In genomic region chr13:111217661-111218060, GRCh38 we compare ENCODE assay signal across 19 cellular contexts.
A peak's percentile ranks its signal among the peaks of the same experiment; 100 is the strongest.
DNase-seq lines count a peak whose midpoint lies in the region; ATAC-seq and TF ChIP-seq lines count a peak whose summit lies in the region.
"Had no signal": no experiment of that assay in that cellular context is flagged by ENCODE, and none has a peak within 500 bp of the region (broad histone marks: within the 10 kb centered on the region; RNA-seq: fewer than 3 reads in every experiment).

No MANE protein-coding gene starts in this region.

- no peak overlapping the region for H3K27ac Mint-ChIP-seq in activated CD4-positive, alpha-beta T cell treated with anti-CD3 and anti-CD28 coated beads for 36 hours
- H3K27ac Mint-ChIP-seq: T-helper 2 cell treated with Interferon-gamma antibody and Interleukin-4, amounts not matched to agents 5 μg/mL and 100 μg/mL, for 36 hours had no signal

- ATAC-seq in heart right ventricle = peak in 7 of 8 donors; percentile 24 to 45 (median 38)
- no peak for ATAC-seq in Right ventricle myocardium inferior
- ATAC-seq in left lobe of liver = peak; percentile 83
- no peak for ATAC-seq in activated CD4-positive, alpha-beta T cell treated with anti-CD3 and anti-CD28 coated beads for 36 hours
- ATAC-seq: HCT116, natural killer cell had no signal

- peak overlapping the region in 9 of 10 donors; percentile 4 to 52 (median 29) for H3K27ac ChIP-seq in heart right ventricle
- H3K27ac ChIP-seq in skeletal muscle tissue (ENCODE audit: low read depth, low read length) = peak overlapping the region; percentile 15

- CTCF ChIA-PET in activated CD4-positive, alpha-beta T cell treated with anti-CD3 and anti-CD28 coated beads for 36 hours (lab: Charles Lee) = interaction anchor here (3.5 kb wide), 1 partner anchor 150 kb away, joined by 20 read pairs; no protein-coding TSS in a partner anchor

- H3K36me3 ChIP-seq in heart right ventricle = peaks cover 0 to 32% (median 0%) of the 10 kb centered on the region in 9 donors
- H3K36me3 ChIP-seq in skeletal muscle tissue (ENCODE audit: control insufficient read depth in 3 of 3, insufficient read depth in 3 of 3, low read length in 3 of 3) = no peaks in the 10 kb centered on the region

- no peak for DNase-seq in heart right ventricle
- DNase-seq in Right ventricle myocardium inferior (ENCODE audit: missing footprints) = no peak
- peak; percentile 85 for DNase-seq in left lobe of liver (ENCODE audit: low spot score)
- DNase-seq in NCI-H2227 treated with DMSO at 0.1 percent for 48 hours (lab: John Stamatoyannopoulos, UW) = no peak
- no peak for DNase-seq in HuH-7 (ENCODE audit: low spot score)
- no peak for DNase-seq in activated CD4-positive, alpha-beta T cell treated with anti-CD3 and anti-CD28 coated beads for 36 hours
- no peak for DNase-seq in stimulated activated CD4-positive, alpha-beta T cell treated with anti-CD3 and anti-CD28 coated beads, Interleukin-4, amount 100 ng/mL, for 4 hours
- DNase-seq: activated CD4-positive, CD25-positive, alpha-beta regulatory T cell treated with anti-CD3 and anti-CD28 coated beads, Interleukin-2, amount 50 U/mL, for 72 hours; activated naive CD4-positive, alpha-beta T cell treated with anti-CD3 and anti-CD28 coated beads, Interleukin-2, amount 50 U/mL, for 16 hours; CD8-positive, alpha-beta memory T cell; DND-41; effector CD8-positive, alpha-beta T cell; natural killer cell; NCI-H1436 treated with DMSO at 0.1 percent for 48 hours; stimulated activated CD4-positive, alpha-beta T cell treated with anti-CD3 and anti-CD28 coated beads, Interleukin-4, amount 100 ng/mL, for 1 hour; stimulated activated CD8-positive, alpha-beta memory T cell treated with anti-CD3 and anti-CD28 coated beads, Interleukin-4, amount 100 ng/mL, for 48 hours had no signal

- H3K9me3 ChIP-seq in heart right ventricle (no peaks in the 10 kb centered on the region), skeletal muscle tissue (ENCODE audit: control insufficient read depth in 3 of 3, low read length in 3 of 3) (no peaks in the 10 kb centered on the region)

- WGBS in heart right ventricle, 2 donors = 56 to 73% methylated on average over 13 of the region's 13 CpGs

- peak overlapping the region in 2 of 3 donors; percentile 35 to 69 for H3K9ac ChIP-seq in skeletal muscle tissue (ENCODE audit: low read depth in 1 of 3, low read length in 3 of 3)

- H3K9me3 Mint-ChIP-seq in activated CD4-positive, alpha-beta T cell treated with anti-CD3 and anti-CD28 coated beads for 36 hours (ENCODE audit: low read depth) = no peaks in the 10 kb centered on the region
- H3K9me3 Mint-ChIP-seq: CD8-positive, alpha-beta memory T cell; natural killer cell; T-helper 2 cell treated with Interferon-gamma antibody and Interleukin-4, amounts not matched to agents 5 μg/mL and 100 μg/mL, for 36 hours had no signal

- TF ChIP-seq CTCF in heart right ventricle (IDR thresholded peaks at IDR 0.05) = no peak

- intact Hi-C loops in heart right ventricle (cut with DNase I) = loop anchor here in 8 of 10 donors (2.0 to 10.0 kb wide), 9 partner anchors 40 to 303 kb away; partner anchors contain the start of genes ANKRD10 (in 3 of the 8) and ARHGEF7 (in 2 of the 8)
- intact Hi-C loops in Right ventricle myocardium inferior (cut with DNase I) = loop anchor here (2.0 to 10.0 kb wide), 5 partner anchors 65 to 503 kb away; partner anchors contain the start of genes ANKRD10, ARHGEF7 and ING1
- intact Hi-C loops in activated CD4-positive, alpha-beta T cell treated with anti-CD3 and anti-CD28 coated beads for 36 hours (cut with DNase I, micrococcal nuclease) = loop anchor here in 1 of 2 experiments (2.0 kb wide), 1 partner anchor 151 kb away; no protein-coding TSS in a partner anchor

- H3K36me3 Mint-ChIP-seq in activated CD4-positive, alpha-beta T cell treated with anti-CD3 and anti-CD28 coated beads for 36 hours (ENCODE audit: low read depth) = peaks cover 11% of the 10 kb centered on the region
- H3K36me3 Mint-ChIP-seq: natural killer cell had no signal

- no peaks in the 10 kb centered on the region for H3K27me3 Mint-ChIP-seq in activated CD4-positive, alpha-beta T cell treated with anti-CD3 and anti-CD28 coated beads for 36 hours
- H3K27me3 Mint-ChIP-seq: CD8-positive, alpha-beta memory T cell had no signal

- H3K4me1 Mint-ChIP-seq in activated CD4-positive, alpha-beta T cell treated with anti-CD3 and anti-CD28 coated beads for 36 hours = peaks cover 24% of the 10 kb centered on the region

- peaks cover 9 to 93% (median 75%) of the 10 kb centered on the region in 9 donors for H3K4me1 ChIP-seq in heart right ventricle
- H3K4me1 ChIP-seq in skeletal muscle tissue (ENCODE audit: control insufficient read depth in 3 of 3, insufficient read depth in 3 of 3, low read length in 3 of 3) = peaks cover 53 to 64% (median 60%) of the 10 kb centered on the region in 3 donors

- no peak overlapping the region for H3K4me3 ChIP-seq in heart right ventricle
- H3K4me3 ChIP-seq in skeletal muscle tissue (ENCODE audit: low read length in 3 of 3) = no peak overlapping the region

- POLR2A ChIA-PET in activated CD4-positive, alpha-beta T cell treated with anti-CD3 and anti-CD28 coated beads for 36 hours (lab: Charles Lee) = no interaction called here

- H3K27me3 ChIP-seq in heart right ventricle (no peaks in the 10 kb centered on the region), skeletal muscle tissue (ENCODE audit: control insufficient read depth in 3 of 3, insufficient read depth in 3 of 3, low read length in 3 of 3) (no peaks in the 10 kb centered on the region)

- H3K4me3 Mint-ChIP-seq in activated CD4-positive, alpha-beta T cell treated with anti-CD3 and anti-CD28 coated beads for 36 hours = no peak overlapping the region
- H3K4me3 Mint-ChIP-seq: CD8-positive, alpha-beta memory T cell; natural killer cell; T-helper 2 cell treated with Interferon-gamma antibody and Interleukin-4, amounts not matched to agents 5 μg/mL and 100 μg/mL, for 36 hours had no signal

Comparison
In these comparisons a context has a peak if more than half of its experiments do, and no peak if none do; other contexts are left out.
1. ATAC-seq: peak in heart right ventricle (7 of 8) and left lobe of liver (single experiment); none in Right ventricle myocardium inferior (single experiment) and activated CD4-positive, alpha-beta T cell treated with anti-CD3 and anti-CD28 coated beads for 36 hours (single experiment).